In the genomic region with DNA sequence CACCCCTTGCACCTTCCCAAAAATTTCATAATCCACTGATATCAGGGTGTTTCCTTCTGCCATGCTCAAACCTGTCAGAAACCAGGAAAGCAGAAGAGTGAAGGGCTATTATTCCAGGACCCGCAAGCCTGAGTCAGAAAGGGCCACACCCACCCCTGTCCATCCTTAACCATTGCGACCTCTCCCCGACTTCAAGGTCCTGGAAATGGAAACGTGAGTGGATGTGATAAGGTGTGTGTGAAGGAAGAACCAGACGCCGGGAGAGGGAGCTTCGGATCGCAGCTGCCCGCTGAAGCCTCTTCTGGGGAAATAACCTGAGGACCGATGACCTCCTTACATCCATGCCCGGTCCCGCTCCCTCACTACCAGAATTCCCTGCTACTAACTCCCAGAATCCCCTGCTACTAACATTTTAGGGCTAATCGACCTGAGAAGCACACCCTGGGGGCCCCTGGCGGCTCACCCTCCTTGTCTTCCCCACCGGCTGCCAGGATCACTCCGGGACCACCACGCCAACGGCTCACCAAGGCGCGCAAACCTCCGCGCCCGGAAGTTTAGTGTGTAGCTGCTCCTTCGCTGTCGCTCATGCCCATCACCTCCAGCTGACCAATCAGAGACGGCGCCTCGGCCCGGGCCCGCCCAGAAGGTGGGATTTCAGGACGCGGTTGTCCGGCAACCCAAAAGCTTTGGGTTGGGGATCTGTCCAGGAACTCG, we compare ENCODE assay signal across 7 cellular contexts. TPM values are rescaled to one million over a fixed set of nuclear protein-coding genes. Genes with fewer than 3 reads are reported as not detected.
DNase-seq lines count a peak whose midpoint lies in the region; ATAC-seq, FAIRE-seq and TF ChIP-seq lines count a peak whose summit lies in the region.

TSS of gene ACYP1 (minus strand) at position 534 of the 714 bp plus-strand sequence. CDS start at position 63, 471 bp downstream.

- H3K9me3 Mint-ChIP-seq in T-helper 2 cell treated with Interferon-gamma antibody and Interleukin-4, amounts not matched to agents 5 μg/mL and 100 μg/mL, for 36 hours = peaks cover 5% of the 10 kb centered on the region
- H3K9me3 Mint-ChIP-seq in astrocyte (ENCODE audit: unreplicated experiment) = no peaks in the 10 kb centered on the region

- H3K27me3 Mint-ChIP-seq in T-helper 2 cell treated with Interferon-gamma antibody and Interleukin-4, amounts not matched to agents 5 μg/mL and 100 μg/mL, for 36 hours (ENCODE audit: low read depth) = no peaks in the 10 kb centered on the region
- no peaks in the 10 kb centered on the region for H3K27me3 Mint-ChIP-seq in astrocyte (ENCODE audit: low read depth, unreplicated experiment)

- ATAC-seq in GM18508 (IDR thresholded peaks at IDR 0.05; ENCODE audit: insufficient read depth, unreplicated experiment) = peak; percentile 50
- ATAC-seq in HG02981 (IDR thresholded peaks at IDR 0.05; ENCODE audit: unreplicated experiment) = peak; percentile 90
- ATAC-seq in right cardiac atrium = peak; percentile 97

- no peak for FAIRE-seq in astrocyte (lab: Jason Lieb, UNC)

- WGBS in right cardiac atrium = under 1% methylated on average over 34 of the region's 34 CpGs

- H3K4me1 Mint-ChIP-seq in T-helper 2 cell treated with Interferon-gamma antibody and Interleukin-4, amounts not matched to agents 5 μg/mL and 100 μg/mL, for 36 hours (ENCODE audit: low read depth) = peaks cover 23% of the 10 kb centered on the region
- H3K4me1 Mint-ChIP-seq in astrocyte (ENCODE audit: low read depth, unreplicated experiment) = no peaks in the 10 kb centered on the region

- H3K36me3 Mint-ChIP-seq in T-helper 2 cell treated with Interferon-gamma antibody and Interleukin-4, amounts not matched to agents 5 μg/mL and 100 μg/mL, for 36 hours (ENCODE audit: low read depth) = peaks cover 27% of the 10 kb centered on the region
- H3K36me3 Mint-ChIP-seq in astrocyte (ENCODE audit: low read depth, unreplicated experiment) = no peaks in the 10 kb centered on the region

- H3K9me3 ChIP-seq in astrocyte (ENCODE audit: insufficient read depth, low read depth, low read length) (no peaks in the 10 kb centered on the region), right cardiac atrium (ENCODE audit: control insufficient read depth, low read length) (no peaks in the 10 kb centered on the region)

- peak within 1 kb of the TSS; percentile 95 for H3K4me2 ChIP-seq in astrocyte (ENCODE audit: low read length)

- peaks cover 13% of the 10 kb centered on the region for H3K79me2 ChIP-seq in astrocyte (ENCODE audit: insufficient read depth, low read length)

- H3K27me3 ChIP-seq in astrocyte (ENCODE audit: insufficient read depth, low read length) (no peaks in the 10 kb centered on the region), right cardiac atrium (ENCODE audit: control insufficient read depth, insufficient read depth) (no peaks in the 10 kb centered on the region)

- H3K27ac Mint-ChIP-seq in T-helper 2 cell treated with Interferon-gamma antibody and Interleukin-4, amounts not matched to agents 5 μg/mL and 100 μg/mL, for 36 hours = peak within 1 kb of the TSS; percentile 98
- H3K27ac Mint-ChIP-seq in astrocyte (ENCODE audit: unreplicated experiment) = peak within 1 kb of the TSS; percentile 28

- peak within 1 kb of the TSS; percentile 100 for H3K4me3 Mint-ChIP-seq in T-helper 2 cell treated with Interferon-gamma antibody and Interleukin-4, amounts not matched to agents 5 μg/mL and 100 μg/mL, for 36 hours
- peak within 1 kb of the TSS; percentile 97 for H3K4me3 Mint-ChIP-seq in astrocyte (ENCODE audit: unreplicated experiment)

- DNase-seq in NCI-H2029 (lab: John Stamatoyannopoulos, UW) (peak; percentile 49), astrocyte (ENCODE audit: low read depth) (peak; percentile 63), right cardiac atrium (peak; percentile 92 to 97 (median 97)), retina (peak; percentile 96)
- DNase-seq in T-helper 2 cell treated with Interferon-gamma antibody and Interleukin-4, amounts not matched to agents 5 μg/mL and 100 μg/mL, for 36 hours (ENCODE audit: low spot score) = peak; percentile 91

- H3K27ac ChIP-seq in astrocyte (ENCODE audit: low read depth, low read length) = peak within 1 kb of the TSS; percentile 53
- H3K27ac ChIP-seq in right cardiac atrium (ENCODE audit: low read length) = peak within 1 kb of the TSS; percentile 43

- H2AFZ ChIP-seq in astrocyte (ENCODE audit: low read depth, low read length) = peak within 1 kb of the TSS; percentile 82

- H3K4me1 ChIP-seq in astrocyte (ENCODE audit: insufficient read depth, low read length) (peaks cover 6% of the 10 kb centered on the region), right cardiac atrium (ENCODE audit: control insufficient read depth, insufficient read depth, low read length) (no peaks in the 10 kb centered on the region)

- H3K9ac ChIP-seq in astrocyte (ENCODE audit: low read length) = peak within 1 kb of the TSS; percentile 80

- no peak for TF ChIP-seq CTCF in astrocyte (IDR thresholded peaks at IDR 0.05; ENCODE audit: insufficient read depth, low read depth, low read length)

- H4K20me1 ChIP-seq in astrocyte (ENCODE audit: insufficient read depth, low read length) = no peaks in the 10 kb centered on the region

- intact Hi-C loops in right cardiac atrium (cut with DNase I) = loop anchor here in 1 of 4 donors (10.0 kb wide), 1 partner anchor 59 kb away; the partner anchor contains the start of gene EIF2B2

- H3K4me3 ChIP-seq in astrocyte (ENCODE audit: insufficient read depth, low read depth, low read length) (peak within 1 kb of the TSS; percentile 78), right cardiac atrium (ENCODE audit: low read length) (peak within 1 kb of the TSS; percentile 85)

- no peaks in the 10 kb centered on the region for H3K36me3 ChIP-seq in astrocyte (ENCODE audit: insufficient read depth, low read length)

RNA-seq across cellular contexts. Expression of gene ACYP1, which starts in this region (rescaled TPM):
- total RNA-seq in astrocyte (6.9 and 8.9 TPM in 2 replicates), right cardiac atrium (10 to 100 TPM; 10.2 to 14.2 (median 11.5) TPM)
- polyA plus RNA-seq in right cardiac atrium = 24.0 TPM

Comparison
In these comparisons a context has a peak if more than half of its experiments do, and no peak if none do; other contexts are left out.
1. Peak in every context shown above with its lines: DNase-seq, ATAC-seq, H3K4me3 ChIP-seq and H3K27ac ChIP-seq.